ENCODE assay signal across 8 cellular contexts in genomic region chr5:113293068-113293571, GRCh38.
DNase-seq lines count a peak whose midpoint lies in the region; ATAC-seq and TF ChIP-seq lines count a peak whose summit lies in the region.

No MANE protein-coding gene starts in this region.

- H3K27me3 ChIP-seq in DOHH2 (ENCODE audit: control insufficient read depth, low read length) (peaks cover 60% of the 10 kb centered on the region), endocrine pancreas (ENCODE audit: control insufficient read depth, insufficient read depth, low read length) (no peaks in the 10 kb centered on the region)

- H3K9ac ChIP-seq in endocrine pancreas (ENCODE audit: control insufficient read depth, insufficient read depth, low read length), result peak overlapping the region; percentile 88

- ATAC-seq in natural killer cell treated with Interleukin-12 subunit alpha and Interleukin-12 subunit beta and Interleukin-15 and Interleukin-18, amount 100 ng/mL, for 72 hours, result no peak
- ATAC-seq in HG02571 (IDR thresholded peaks at IDR 0.05; ENCODE audit: unreplicated experiment), result no peak
- ATAC-seq in GM18498 (IDR thresholded peaks at IDR 0.05; ENCODE audit: unreplicated experiment), result no peak

- H3K27me3 Mint-ChIP-seq in natural killer cell treated with Interleukin-12 subunit alpha and Interleukin-12 subunit beta and Interleukin-15 and Interleukin-18, amount 100 ng/mL, for 72 hours, result peaks cover 48 to 69% of the 10 kb centered on the region in 2 donors

- DNase-seq in NCI-H82 (lab: John Stamatoyannopoulos, UW), result peak; percentile 76
- DNase-seq in natural killer cell treated with Interleukin-12 subunit alpha and Interleukin-12 subunit beta and Interleukin-15 and Interleukin-18, amount 100 ng/mL, for 72 hours (ENCODE audit: low spot score), result no peak
- DNase-seq in NCI-H1105 treated with DMSO at 0.1 percent for 48 hours (lab: John Stamatoyannopoulos, UW), result no peak
- no peak for DNase-seq in stimulated activated CD4-positive, alpha-beta T cell treated with anti-CD3 and anti-CD28 coated beads, Interleukin-2, amount 100 ng/mL, for 48 hours

- H3K4me3 ChIP-seq in DOHH2 (ENCODE audit: low read length) (no peak overlapping the region), endocrine pancreas (ENCODE audit: control insufficient read depth, insufficient read depth, low read length) (peak overlapping the region; percentile 96)

- peak overlapping the region; percentile 77 for H3K4me3 Mint-ChIP-seq in natural killer cell treated with Interleukin-12 subunit alpha and Interleukin-12 subunit beta and Interleukin-15 and Interleukin-18, amount 100 ng/mL, for 72 hours

- H3K4me1 ChIP-seq in DOHH2 (ENCODE audit: control insufficient read depth, low read length), result peaks cover 22% of the 10 kb centered on the region
- no peaks in the 10 kb centered on the region for H3K4me1 ChIP-seq in endocrine pancreas (ENCODE audit: control insufficient read depth, insufficient read depth, low read length)

- H3K79me2 ChIP-seq in DOHH2 (ENCODE audit: control insufficient read depth, low read length), result no peaks in the 10 kb centered on the region

- H3F3A ChIP-seq in DOHH2 (ENCODE audit: control insufficient read depth, insufficient read depth), result no peaks in the 10 kb centered on the region

- H3K36me3 ChIP-seq in DOHH2 (ENCODE audit: control insufficient read depth, low read length) (no peaks in the 10 kb centered on the region), endocrine pancreas (ENCODE audit: control insufficient read depth, insufficient read depth, low read length) (no peaks in the 10 kb centered on the region)

- no peak overlapping the region for H3K27ac Mint-ChIP-seq in natural killer cell treated with Interleukin-12 subunit alpha and Interleukin-12 subunit beta and Interleukin-15 and Interleukin-18, amount 100 ng/mL, for 72 hours

- peaks cover 13 to 15% of the 10 kb centered on the region in 2 donors for H3K4me1 Mint-ChIP-seq in natural killer cell treated with Interleukin-12 subunit alpha and Interleukin-12 subunit beta and Interleukin-15 and Interleukin-18, amount 100 ng/mL, for 72 hours (ENCODE audit: low read depth in 2 of 2)

- no peaks in the 10 kb centered on the region for H4K20me1 ChIP-seq in DOHH2 (ENCODE audit: control insufficient read depth, insufficient read depth, low read depth, low read length)

- TF ChIP-seq CTCF in DOHH2 (IDR thresholded peaks at IDR 0.05; ENCODE audit: low read depth, low read length, poor library complexity, severe bottlenecking), result no peak

- H3K36me3 Mint-ChIP-seq in natural killer cell treated with Interleukin-12 subunit alpha and Interleukin-12 subunit beta and Interleukin-15 and Interleukin-18, amount 100 ng/mL, for 72 hours, result no peaks in the 10 kb centered on the region

- no peak overlapping the region for H3K27ac ChIP-seq in DOHH2 (ENCODE audit: low read depth, low read length)

- no peaks in the 10 kb centered on the region for H3K9me3 Mint-ChIP-seq in natural killer cell treated with Interleukin-12 subunit alpha and Interleukin-12 subunit beta and Interleukin-15 and Interleukin-18, amount 100 ng/mL, for 72 hours

- H3K9me3 ChIP-seq in DOHH2 (ENCODE audit: control insufficient read depth, insufficient read depth, low read length) (no peaks in the 10 kb centered on the region), endocrine pancreas (ENCODE audit: control insufficient read depth, low read length) (no peaks in the 10 kb centered on the region)

- H3K4me2 ChIP-seq in DOHH2 (ENCODE audit: low read length), result peak overlapping the region; percentile 76

- no peaks in the 10 kb centered on the region for H3K9me2 ChIP-seq in DOHH2 (replicated peaks; ENCODE audit: control insufficient read depth, low read length)
